Comparison of ENCODE assay signal across 1 cellular context in genomic region chr11:10441021-10441523, GRCh38.
TF ChIP-seq lines count a peak whose summit lies in the region.

No MANE protein-coding gene starts in this region.

TF ChIP-seq in IMR-90, 13 proteins besides CTCF, POLR2A, EP300 and RAD21:
- TF ChIP-seq SMC3 (IDR thresholded peaks at IDR 0.05; ENCODE audit: low read depth, low read length) (no peak), BHLHE40 (IDR thresholded peaks at IDR 0.05; ENCODE audit: low read depth, low read length) (no peak), RCOR1 (IDR thresholded peaks at IDR 0.05; ENCODE audit: insufficient replicate concordance, low read length) (no peak), MXI1 (IDR thresholded peaks at IDR 0.05; ENCODE audit: borderline replicate concordance, low read depth, low read length) (no peak), FOS (IDR thresholded peaks at IDR 0.05; ENCODE audit: low read depth, low read length) (no peak), MAZ (IDR thresholded peaks at IDR 0.05; ENCODE audit: borderline replicate concordance, low read depth, low read length) (no peak), ELK1 (IDR thresholded peaks at IDR 0.05; ENCODE audit: borderline replicate concordance, low read depth, low read length) (no peak)
